9 cellular contexts compared by ENCODE assay signal in the genomic region with DNA sequence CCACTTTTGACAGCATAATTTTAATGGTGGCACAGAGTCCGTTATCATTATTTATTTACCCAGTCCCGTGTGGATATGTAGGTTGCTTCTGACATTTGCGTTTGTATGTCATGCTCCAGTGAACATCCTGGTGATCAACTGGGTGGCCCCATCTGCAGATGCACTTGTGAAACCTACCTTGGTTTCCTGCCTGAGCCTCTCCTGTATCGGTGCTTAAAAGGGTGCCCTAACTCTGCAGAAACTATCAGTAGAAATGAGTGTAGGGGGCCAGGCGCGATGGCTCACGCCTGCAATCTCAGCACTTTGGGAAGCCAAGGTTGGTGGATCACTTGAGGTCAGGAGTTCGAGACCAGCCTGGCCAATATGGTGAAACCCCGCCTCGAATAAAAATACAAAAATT.
DNase-seq lines count a peak whose midpoint lies in the region; ATAC-seq and TF ChIP-seq lines count a peak whose summit lies in the region.
"Had no signal": no experiment of that assay in that cellular context is flagged by ENCODE, and none has a peak within 500 bp of the region (broad histone marks: within the 10 kb centered on the region; RNA-seq: fewer than 3 reads in every experiment).

No MANE protein-coding gene starts in this region.

- DNase-seq in activated CD4-positive, alpha-beta T cell treated with anti-CD3 and anti-CD28 coated beads, Interleukin-2, amount 50 U/mL, for 48 hours: peak; percentile 42 to 58
- peak; percentile 18 to 19 for DNase-seq in stimulated activated CD4-positive, alpha-beta T cell treated with anti-CD3 and anti-CD28 coated beads, Interleukin-4, amount 100 ng/mL, for 48 hours (ENCODE audit: low read depth in 2 of 2)
- no peak for DNase-seq in upper lobe of left lung
- no peak for DNase-seq in type B pancreatic cell (ENCODE audit: extremely low spot score, unreplicated experiment)
- DNase-seq in KBM-7: no peak
- no peak for DNase-seq in glutamatergic neuron

- H3K4me1 Mint-ChIP-seq in type B pancreatic cell (ENCODE audit: unreplicated experiment) (peaks cover 21% of the 10 kb centered on the region), glutamatergic neuron (ENCODE audit: low read depth, unreplicated experiment) (peaks cover 13% of the 10 kb centered on the region)

- H3K27me3 Mint-ChIP-seq in type B pancreatic cell: peaks cover 6% of the 10 kb centered on the region
- peaks cover 7% of the 10 kb centered on the region for H3K27me3 Mint-ChIP-seq in glutamatergic neuron (ENCODE audit: unreplicated experiment)

- H3K4me1 ChIP-seq in upper lobe of left lung: no peaks in the 10 kb centered on the region
- H3K4me1 ChIP-seq: parathyroid adenoma had no signal

- H3K9me3 Mint-ChIP-seq in type B pancreatic cell (no peaks in the 10 kb centered on the region), glutamatergic neuron (ENCODE audit: unreplicated experiment) (peaks cover 10% of the 10 kb centered on the region)

- TF ChIP-seq CTCF in upper lobe of left lung (IDR thresholded peaks at IDR 0.05): no peak
- no peak for TF ChIP-seq CTCF in type B pancreatic cell (conservative IDR thresholded peaks at IDR 0.05)
- TF ChIP-seq CTCF in glutamatergic neuron (IDR thresholded peaks at IDR 0.05; ENCODE audit: partially characterized antibody, unreplicated experiment): no peak

- H3K27ac Mint-ChIP-seq in type B pancreatic cell: no peak overlapping the region
- no peak overlapping the region for H3K27ac Mint-ChIP-seq in glutamatergic neuron (ENCODE audit: unreplicated experiment)

- H3K27ac ChIP-seq in upper lobe of left lung: no peak overlapping the region
- H3K27ac ChIP-seq: parathyroid adenoma had no signal

- H3K36me3 ChIP-seq in upper lobe of left lung: no peaks in the 10 kb centered on the region

- H3K9me3 ChIP-seq in upper lobe of left lung: no peaks in the 10 kb centered on the region

- H3K27me3 ChIP-seq in upper lobe of left lung: no peaks in the 10 kb centered on the region

- 91 to 92% methylated on average over 10 of the region's 10 CpGs for WGBS in upper lobe of left lung, 2 donors

- no peak for TF ChIP-seq POLR2A in upper lobe of left lung (IDR thresholded peaks at IDR 0.05)

- no peaks in the 10 kb centered on the region for H3K36me3 Mint-ChIP-seq in type B pancreatic cell
- H3K36me3 Mint-ChIP-seq in glutamatergic neuron (ENCODE audit: unreplicated experiment): peaks cover 14% of the 10 kb centered on the region

- ATAC-seq in GM19035 (IDR thresholded peaks at IDR 0.05; ENCODE audit: unreplicated experiment) (peak; percentile 61), HG02943 (IDR thresholded peaks at IDR 0.05; ENCODE audit: low read depth, unreplicated experiment) (peak; percentile 73), upper lobe of left lung (ENCODE audit: low FRiP score in 2 of 2) (no peak)

- H3K4me3 Mint-ChIP-seq in type B pancreatic cell (no peak overlapping the region), glutamatergic neuron (ENCODE audit: unreplicated experiment) (no peak overlapping the region)

- in situ Hi-C loops in KBM-7 (cut with MboI; ENCODE audit: low pct_unique_long_range_greater_than_20kb, low sequenced_read_pairs): no loop called here

- no peak for TF ChIP-seq EP300 in upper lobe of left lung (IDR thresholded peaks at IDR 0.05)

- no peak overlapping the region for H3K4me3 ChIP-seq in upper lobe of left lung

Comparison
In these comparisons a context has a peak if more than half of its experiments do, and no peak if none do; other contexts are left out.
1. ATAC-seq: peak in GM19035 (single experiment) and HG02943 (single experiment); none in upper lobe of left lung (0 of 2).
2. DNase-seq: peak in activated CD4-positive, alpha-beta T cell treated with anti-CD3 and anti-CD28 coated beads, Interleukin-2, amount 50 U/mL, for 48 hours (2 of 2) and stimulated activated CD4-positive, alpha-beta T cell treated with anti-CD3 and anti-CD28 coated beads, Interleukin-4, amount 100 ng/mL, for 48 hours (2 of 2); none in upper lobe of left lung (0 of 2), type B pancreatic cell (single experiment), KBM-7 (single experiment) and glutamatergic neuron (single experiment).